In the genomic region with DNA sequence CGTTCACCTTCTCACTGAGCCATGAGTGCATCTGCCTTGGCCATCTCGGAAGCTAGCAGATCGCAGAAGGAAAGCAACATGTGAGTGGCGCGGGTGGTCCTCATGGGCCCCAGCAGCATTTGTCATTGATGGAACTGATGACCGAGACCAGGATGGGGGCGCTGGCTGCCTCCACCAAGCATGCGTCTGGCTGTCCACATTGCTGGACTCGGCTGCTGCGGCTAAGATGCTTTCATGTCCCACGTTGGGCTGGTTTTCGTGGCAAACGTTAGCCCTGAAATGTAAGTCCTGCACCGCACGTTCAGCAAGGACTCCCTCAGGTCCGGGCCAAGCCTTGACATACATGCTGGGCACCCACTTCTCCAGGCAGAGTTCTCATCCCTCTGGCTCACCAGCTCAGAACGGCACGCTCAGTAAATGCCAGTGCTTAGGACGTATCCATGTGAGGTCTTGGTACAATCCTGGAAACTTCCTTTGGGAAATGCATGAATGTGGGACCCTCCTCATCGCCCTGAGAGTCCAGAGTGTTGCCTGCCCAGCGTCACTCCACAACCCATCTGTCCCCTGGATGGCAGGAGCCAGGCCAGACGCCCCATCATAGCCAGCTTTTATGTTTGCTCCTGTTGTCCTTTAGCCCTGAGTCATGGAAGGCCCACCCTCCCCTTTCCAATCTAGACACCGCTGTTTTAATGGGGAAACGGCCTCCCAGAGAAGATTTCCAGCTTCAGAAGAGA, we compare ENCODE assay signal across 12 cellular contexts. TPM values are rescaled to one million over a fixed set of nuclear protein-coding genes. Genes with fewer than 3 reads are reported as not detected.
DNase-seq lines count a peak whose midpoint lies in the region; ATAC-seq, FAIRE-seq and TF ChIP-seq lines count a peak whose summit lies in the region.
"Had no signal": no experiment of that assay in that cellular context is flagged by ENCODE, and none has a peak within 500 bp of the region (broad histone marks: within the 10 kb centered on the region; RNA-seq: fewer than 3 reads in every experiment).

No MANE protein-coding gene starts in this region.

- H3K27ac ChIP-seq in A673 (ENCODE audit: low read depth, low read length, poor library complexity, severe bottlenecking) (peak overlapping the region; percentile 88), ascending aorta (peak overlapping the region; percentile 89 to 91), neutrophil (peak overlapping the region; percentile 98)

- H3K9me3 ChIP-seq in A673 (ENCODE audit: low read depth, low read length, poor library complexity, severe bottlenecking) = no peaks in the 10 kb centered on the region
- H3K9me3 ChIP-seq in ascending aorta = no peaks in the 10 kb centered on the region
- no peaks in the 10 kb centered on the region for H3K9me3 ChIP-seq in neutrophil

- no peak for TF ChIP-seq CTCF in A673 (conservative IDR thresholded peaks at IDR 0.05; ENCODE audit: low read depth, low read length)
- no peak for TF ChIP-seq CTCF in ascending aorta (IDR thresholded peaks at IDR 0.05)
- no peak for TF ChIP-seq CTCF in neutrophil (IDR thresholded peaks at IDR 0.05)
- TF ChIP-seq CTCF in endothelial cell (IDR thresholded peaks at IDR 0.05; ENCODE audit: unreplicated experiment) = no peak

- H3K4me3 ChIP-seq in A673 (ENCODE audit: low read depth, low read length, poor library complexity, severe bottlenecking) (no peak overlapping the region), ascending aorta (no peak overlapping the region), neutrophil (ENCODE audit: low read depth in 1 of 2, low read length in 1 of 2) (peak overlapping the region; percentile 57 to 62)

- peaks cover 3% of the 10 kb centered on the region for H3K27me3 Mint-ChIP-seq in endothelial cell (ENCODE audit: unreplicated experiment)

- FAIRE-seq in GM12892 (lab: Jason Lieb, UNC) = peak; percentile 17

- no peaks in the 10 kb centered on the region for H3K27me3 ChIP-seq in A673 (replicated peaks; ENCODE audit: insufficient read depth, low read depth, low read length, poor library complexity)
- H3K27me3 ChIP-seq in ascending aorta = no peaks in the 10 kb centered on the region
- no peaks in the 10 kb centered on the region for H3K27me3 ChIP-seq in neutrophil

- TF ChIP-seq POLR2A in GM12892 (IDR thresholded peaks at IDR 0.05; ENCODE audit: low read depth, low read length) = no peak

- POLR2A ChIA-PET in A673 (lab: Charles Lee; ENCODE audit: low non-redundant PET) = no interaction called here

- H3K27ac Mint-ChIP-seq in endothelial cell (ENCODE audit: unreplicated experiment) = no peak overlapping the region

- H3K4me3 Mint-ChIP-seq in endothelial cell (ENCODE audit: unreplicated experiment) = no peak overlapping the region

- DNase-seq in A673 (ENCODE audit: low spot score) = no peak
- DNase-seq in GM12892 (ENCODE audit: insufficient read length) = no peak
- no peak for DNase-seq in ascending aorta (ENCODE audit: low spot score in 2 of 2)
- no peak for DNase-seq in endothelial cell (ENCODE audit: low spot score)
- DNase-seq: COR-L47, NCI-H2227 treated with DMSO at 0.1 percent for 48 hours had no signal

- CTCF ChIA-PET in A673 (lab: Charles Lee) = interaction anchor here (0.5 to 1.4 kb wide), 2 partner anchors 67 to 140 kb away, joined by 5 to 6 read pairs; no protein-coding TSS in a partner anchor

- peaks cover 52% of the 10 kb centered on the region for H3K4me1 ChIP-seq in A673 (ENCODE audit: insufficient read depth, low read length, poor library complexity, severe bottlenecking)
- H3K4me1 ChIP-seq in ascending aorta = peaks cover 4 to 14% of the 10 kb centered on the region in 2 donors
- peaks cover 43% of the 10 kb centered on the region in 2 experiments for H3K4me1 ChIP-seq in neutrophil (ENCODE audit: control insufficient read depth in 1 of 2, insufficient read depth in 1 of 2, low read depth in 1 of 2, low read length in 1 of 2)

- intact Hi-C loops in A673 (cut with micrococcal nuclease; ENCODE audit: unreplicated experiment) (no loop called here), ascending aorta (cut with DNase I) (loop anchor here (5.0 kb wide), 2 partner anchors 142 to 157 kb away; no protein-coding TSS in a partner anchor)

- H3K4me1 Mint-ChIP-seq in endothelial cell (ENCODE audit: unreplicated experiment) = peaks cover 7% of the 10 kb centered on the region

- H3K36me3 Mint-ChIP-seq in endothelial cell (ENCODE audit: low read depth, unreplicated experiment) = no peaks in the 10 kb centered on the region

- ATAC-seq in GM21390 (IDR thresholded peaks at IDR 0.05; ENCODE audit: unreplicated experiment) (no peak), HG03442 (IDR thresholded peaks at IDR 0.05; ENCODE audit: unreplicated experiment) (no peak), GM18498 (IDR thresholded peaks at IDR 0.05; ENCODE audit: unreplicated experiment) (no peak)

- BruUV-seq in A673 (replicated peaks; lab: Mats Ljungman, UMichigan) = TSS peak; percentile 85

- H3K9me3 Mint-ChIP-seq in endothelial cell (ENCODE audit: unreplicated experiment) = no peaks in the 10 kb centered on the region

- H3K36me3 ChIP-seq in A673 (ENCODE audit: insufficient read depth, low read length, poor library complexity, severe bottlenecking) = peaks cover 12% of the 10 kb centered on the region
- no peaks in the 10 kb centered on the region for H3K36me3 ChIP-seq in ascending aorta
- H3K36me3 ChIP-seq in neutrophil = no peaks in the 10 kb centered on the region

RNA-seq across cellular contexts. Expression of a gene that starts 8.4 kb away (rescaled TPM):
- total RNA-seq in A673 (2021) (44.5 and 48.8 TPM in 2 replicates), ascending aorta (160 TPM), endothelial cell (ENCODE audit: unreplicated experiment) (1.4 TPM)
- polyA plus RNA-seq in GM12892 (2012; ENCODE audit: missing spikeins) = 8.7 TPM
- polyA plus RNA-seq: fibroblast of lung had no signal

RNA-seq across cellular contexts. Expression of a gene that starts 57.9 kb away (rescaled TPM):
- 8.7 and 15.9 TPM in 2 replicates for total RNA-seq in A673 (2021)
- not detected for polyA plus RNA-seq in GM12892 (2012; ENCODE audit: missing spikeins)
- total RNA-seq in ascending aorta = not detected
- not detected for total RNA-seq in endothelial cell (ENCODE audit: unreplicated experiment)
- total RNA-seq: left cardiac atrium had no signal

Comparison
In these comparisons a context has a peak if more than half of its experiments do, and no peak if none do; other contexts are left out.
1. H3K4me3 ChIP-seq: peak in neutrophil (2 of 2); none in A673 (single experiment) and ascending aorta (0 of 2).
2. RNA of a gene that starts 8.4 kb away (total RNA-seq): 160 TPM in ascending aorta (single experiment) and 44.5 to 48.8 TPM in A673; 1.4 TPM in endothelial cell (single experiment); every median in the first group is over 10 times any median in the second.
3. Peak in every context shown above with its lines, with median percentiles within 50 percentile points of each other: H3K27ac ChIP-seq.